Comparison of ENCODE assay signal across 8 cellular contexts in genomic region chr12:53985900-53986685, GRCh38. TPM values are rescaled to one million over a fixed set of nuclear protein-coding genes. Genes with fewer than 3 reads are reported as not detected.
DNase-seq lines count a peak whose midpoint lies in the region; ATAC-seq and TF ChIP-seq lines count a peak whose summit lies in the region.

No MANE protein-coding gene starts in this region.

- peaks cover 77 to 84% of the 10 kb centered on the region in 2 donors for H3K27me3 Mint-ChIP-seq in CD4-positive, alpha-beta memory T cell
- H3K27me3 Mint-ChIP-seq in IgD-negative memory B cell (peaks cover 82% of the 10 kb centered on the region), nephron progenitor cell (ENCODE audit: low read depth, poor library complexity) (peaks cover 46% of the 10 kb centered on the region)
- peaks cover 93 to 100% of the 10 kb centered on the region in 2 donors for H3K27me3 Mint-ChIP-seq in effector memory CD8-positive, alpha-beta T cell

- no peak for TF ChIP-seq CTCF in nephron progenitor cell (IDR thresholded peaks at IDR 0.05)

- peak; percentile 48 for ATAC-seq in effector memory CD8-positive, alpha-beta T cell (replicated peaks)
- no peak for ATAC-seq in HG03280 (IDR thresholded peaks at IDR 0.05; ENCODE audit: unreplicated experiment)

- H3K36me3 Mint-ChIP-seq in CD4-positive, alpha-beta memory T cell = peaks cover 0 to 1% of the 10 kb centered on the region in 2 donors
- peaks cover 2% of the 10 kb centered on the region for H3K36me3 Mint-ChIP-seq in IgD-negative memory B cell
- H3K36me3 Mint-ChIP-seq in effector memory CD8-positive, alpha-beta T cell (ENCODE audit: insufficient read depth) = peaks cover 37% of the 10 kb centered on the region
- H3K36me3 Mint-ChIP-seq in nephron progenitor cell (ENCODE audit: low read depth) = peaks cover 48% of the 10 kb centered on the region

- DNase-seq in CD4-positive, alpha-beta memory T cell = no peak
- DNase-seq in effector memory CD8-positive, alpha-beta T cell = no peak
- DNase-seq in nephron progenitor cell (no peak), NCI-H446 treated with DMSO at 0.1 percent for 48 hours (lab: John Stamatoyannopoulos, UW) (no peak), SK-N-DZ (ENCODE audit: low spot score) (no peak), SKM-1 treated with dmso at 0.1 percent for 144 hours (lab: John Stamatoyannopoulos, UW; ENCODE audit: unreplicated experiment) (no peak)

- CTCF ChIA-PET in CD4-positive, alpha-beta memory T cell (lab: Charles Lee; ENCODE audit: partially characterized antibody) = interaction anchor here (1.0 to 2.4 kb wide), 6 partner anchors 32 to 229 kb away, joined by 3 to 8 read pairs (median 3); no protein-coding TSS in a partner anchor

- H3K4me3 Mint-ChIP-seq in CD4-positive, alpha-beta memory T cell = peak overlapping the region in 7 of 8 donors; percentile 30 to 88 (median 74)
- peak overlapping the region; percentile 50 to 84 (median 76) for H3K4me3 Mint-ChIP-seq in IgD-negative memory B cell
- peak overlapping the region; percentile 67 to 70 for H3K4me3 Mint-ChIP-seq in effector memory CD8-positive, alpha-beta T cell
- peak overlapping the region; percentile 98 for H3K4me3 Mint-ChIP-seq in nephron progenitor cell

- POLR2A ChIA-PET in CD4-positive, alpha-beta memory T cell (lab: Charles Lee; ENCODE audit: partially characterized antibody) = interaction anchor here (0.5 kb wide), 1 partner anchor 288 kb away, joined by 3 read pairs; no protein-coding TSS in a partner anchor

- no peak overlapping the region for H3K27ac ChIP-seq in CD4-positive, alpha-beta memory T cell (ENCODE audit: low read depth, low read length)

- no peaks in the 10 kb centered on the region for H3K9me3 ChIP-seq in CD4-positive, alpha-beta memory T cell (ENCODE audit: control insufficient read depth in 1 of 2, low read length in 2 of 2)

- H3K9me3 Mint-ChIP-seq in CD4-positive, alpha-beta memory T cell = peaks cover 0 to 30% (median 5%) of the 10 kb centered on the region in 8 donors
- H3K9me3 Mint-ChIP-seq in IgD-negative memory B cell (peaks cover 0 to 6% (median 0%) of the 10 kb centered on the region in 3 donors), nephron progenitor cell (no peaks in the 10 kb centered on the region)
- no peaks in the 10 kb centered on the region for H3K9me3 Mint-ChIP-seq in effector memory CD8-positive, alpha-beta T cell

- peaks cover 94% of the 10 kb centered on the region for H3K27me3 ChIP-seq in CD4-positive, alpha-beta memory T cell (ENCODE audit: insufficient read depth, low read length)

- intact Hi-C loops in CD4-positive, alpha-beta memory T cell (cut with micrococcal nuclease) = loop anchor here (5.0 kb wide), 1 partner anchor 34 kb away; the partner anchor contains the start of gene HOXC12

- H3K4me3 ChIP-seq in CD4-positive, alpha-beta memory T cell (ENCODE audit: low read length in 2 of 2) = no peak overlapping the region

- peak overlapping the region in 3 of 7 donors; percentile 22 to 93 (median 84) for H3K27ac Mint-ChIP-seq in CD4-positive, alpha-beta memory T cell
- peak overlapping the region; percentile 86 to 96 (median 88) for H3K27ac Mint-ChIP-seq in IgD-negative memory B cell
- peak overlapping the region in 1 of 2 donors; percentile 87 for H3K27ac Mint-ChIP-seq in effector memory CD8-positive, alpha-beta T cell
- H3K27ac Mint-ChIP-seq in nephron progenitor cell = peak overlapping the region; percentile 96

- no peaks in the 10 kb centered on the region for H3K36me3 ChIP-seq in CD4-positive, alpha-beta memory T cell (ENCODE audit: insufficient read depth, low read length)

- peaks cover 19 to 62% (median 33%) of the 10 kb centered on the region in 4 donors for H3K4me1 Mint-ChIP-seq in CD4-positive, alpha-beta memory T cell
- peaks cover 12 to 15% (median 12%) of the 10 kb centered on the region in 3 donors for H3K4me1 Mint-ChIP-seq in IgD-negative memory B cell
- H3K4me1 Mint-ChIP-seq in effector memory CD8-positive, alpha-beta T cell (ENCODE audit: low read depth in 2 of 2) = peaks cover 42 to 47% of the 10 kb centered on the region in 2 donors
- peaks cover 76% of the 10 kb centered on the region for H3K4me1 Mint-ChIP-seq in nephron progenitor cell

- H3K4me1 ChIP-seq in CD4-positive, alpha-beta memory T cell (ENCODE audit: insufficient read depth, low read length) = peaks cover 36% of the 10 kb centered on the region

RNA-seq across cellular contexts. Expression of gene HOXC10, which starts 1.1 kb away (rescaled TPM):
- not detected for total RNA-seq in CD4-positive, alpha-beta memory T cell
- not detected for polyA plus RNA-seq in CD4-positive, alpha-beta memory T cell
- polyA plus RNA-seq in IgD-negative memory B cell = not detected
- not detected in 2 replicates for polyA plus RNA-seq in SK-N-DZ (2014; cell fraction: cytosol; rRNA removed)
- not detected in 2 replicates for polyA plus RNA-seq in SK-N-DZ (2014; cell fraction: nucleus; rRNA removed)

RNA-seq across cellular contexts. Expression of gene HOTAIR, which starts 11.3 kb away (rescaled TPM):
- not detected for total RNA-seq in CD4-positive, alpha-beta memory T cell
- polyA plus RNA-seq in CD4-positive, alpha-beta memory T cell = not detected
- polyA plus RNA-seq in IgD-negative memory B cell = not detected
- not detected in 2 replicates for polyA plus RNA-seq in SK-N-DZ (2014; cell fraction: cytosol; rRNA removed)
- 0.13 TPM in 1 of 2 replicates, not detected in the other for polyA plus RNA-seq in SK-N-DZ (2014; cell fraction: nucleus; rRNA removed)

RNA-seq across cellular contexts. Expression of gene HOXC11, which starts 13.2 kb away (rescaled TPM):
- not detected for total RNA-seq in CD4-positive, alpha-beta memory T cell
- not detected for polyA plus RNA-seq in CD4-positive, alpha-beta memory T cell
- polyA plus RNA-seq in IgD-negative memory B cell = not detected
- polyA plus RNA-seq in SK-N-DZ (2014; cell fraction: cytosol; rRNA removed) = not detected in 2 replicates
- polyA plus RNA-seq in SK-N-DZ (2014; cell fraction: nucleus; rRNA removed) = not detected in 2 replicates

RNA-seq across cellular contexts. Expression of gene HOXC9, which starts 13.9 kb away (rescaled TPM):
- not detected for total RNA-seq in CD4-positive, alpha-beta memory T cell
- not detected for polyA plus RNA-seq in CD4-positive, alpha-beta memory T cell
- polyA plus RNA-seq in IgD-negative memory B cell = not detected
- 1.4 TPM in 1 of 2 replicates, not detected in the other for polyA plus RNA-seq in SK-N-DZ (2014; cell fraction: cytosol; rRNA removed)
- polyA plus RNA-seq in SK-N-DZ (2014; cell fraction: nucleus; rRNA removed) = 0.25 TPM in 1 of 2 replicates, not detected in the other

RNA-seq across cellular contexts. Expression of gene HOXC8, which starts 22.7 kb away (rescaled TPM):
- total RNA-seq in CD4-positive, alpha-beta memory T cell = not detected
- polyA plus RNA-seq in CD4-positive, alpha-beta memory T cell = not detected
- not detected for polyA plus RNA-seq in IgD-negative memory B cell
- polyA plus RNA-seq in SK-N-DZ (2014; cell fraction: cytosol; rRNA removed) = not detected in 2 replicates
- polyA plus RNA-seq in SK-N-DZ (2014; cell fraction: nucleus; rRNA removed) = not detected in 2 replicates
